In genomic region chr2:111122631-111123421, GRCh38 we compare ENCODE assay signal across 1 cellular context.
A peak's percentile ranks its signal among the peaks of the same experiment; 100 is the strongest.
TF ChIP-seq lines count a peak whose summit lies in the region.

No MANE protein-coding gene starts in this region.

TF ChIP-seq in K562, 482 proteins besides CTCF, POLR2A, EP300 and RAD21 (continued from another document and continues in another):
- TF ChIP-seq MBD1 (CRISPR knock-in tag; IDR thresholded peaks at IDR 0.05) = no peak
- TF ChIP-seq GTF2F1 (IDR thresholded peaks at IDR 0.05; ENCODE audit: low read depth, low read length) = no peak
- TF ChIP-seq SP2 (IDR thresholded peaks at IDR 0.05; ENCODE audit: extremely low read depth, low read depth, low read length, poor library complexity, severe bottlenecking) = no peak
- TF ChIP-seq ZNF75A (CRISPR knock-in tag; IDR thresholded peaks at IDR 0.05) = no peak
- TF ChIP-seq FOXM1 (IDR thresholded peaks at IDR 0.05; ENCODE audit: low read depth) = no peak
- 0 out of 2 replicates have a peak, but pooled peaks have one; percentile 50 for TF ChIP-seq FOXM1 (CRISPR knock-in tag; IDR thresholded peaks at IDR 0.05; ENCODE audit: low read depth)
- no peak for TF ChIP-seq SRSF3 (IDR thresholded peaks at IDR 0.05; ENCODE audit: insufficient read depth, low read length)
- no peak for TF ChIP-seq FOXO4 (CRISPR knock-in tag; IDR thresholded peaks at IDR 0.05)
- TF ChIP-seq THRB (CRISPR knock-in tag; conservative IDR thresholded peaks at IDR 0.05) = no peak
- TF ChIP-seq PHF21A (IDR thresholded peaks at IDR 0.05; ENCODE audit: borderline replicate concordance, low read depth) = no peak
- peak; percentile 17; the same call in 1 of the 2 replicates for TF ChIP-seq ZFX (CRISPR knock-in tag; IDR thresholded peaks at IDR 0.05)
- no peak for TF ChIP-seq RERE (CRISPR knock-in tag; IDR thresholded peaks at IDR 0.05; ENCODE audit: borderline replicate concordance)
- no peak for TF ChIP-seq ELK3 (CRISPR knock-in tag; IDR thresholded peaks at IDR 0.05)
- TF ChIP-seq MAFF (IDR thresholded peaks at IDR 0.05; ENCODE audit: low read length) = peak; percentile 76
- no peak for TF ChIP-seq SMARCA5 (IDR thresholded peaks at IDR 0.05)
- TF ChIP-seq CEBPG (CRISPR knock-in tag; IDR thresholded peaks at IDR 0.05) = 0 out of 2 replicates have a peak, but pooled peaks have one; percentile 20
- TF ChIP-seq CEBPG (tag; conservative IDR thresholded peaks at IDR 0.05 in 1 of 2, IDR thresholded peaks at IDR 0.05 in 1 of 2) = no peak
- no peak for TF ChIP-seq HOXB6 (CRISPR knock-in tag; IDR thresholded peaks at IDR 0.05; ENCODE audit: borderline replicate concordance)
- TF ChIP-seq COPS2 (conservative IDR thresholded peaks at IDR 0.05) = no peak
- TF ChIP-seq CBX1 (IDR thresholded peaks at IDR 0.05; ENCODE audit: low read depth) = no peak
- TF ChIP-seq EP400 (IDR thresholded peaks at IDR 0.05) = no peak
- no peak for TF ChIP-seq KHSRP (IDR thresholded peaks at IDR 0.05)
- TF ChIP-seq CTBP1 (IDR thresholded peaks at IDR 0.05; ENCODE audit: borderline replicate concordance) = peak; percentile 42; the same call in 1 of the 2 replicates
- peak; percentile 77 for TF ChIP-seq SMAD4 (CRISPR knock-in tag; conservative IDR thresholded peaks at IDR 0.05)
- TF ChIP-seq ZFPM2 (CRISPR knock-in tag; IDR thresholded peaks at IDR 0.05) = no peak
- no peak for TF ChIP-seq DPF2 (IDR thresholded peaks at IDR 0.05)
- TF ChIP-seq ZNF263 (CRISPR knock-in tag; IDR thresholded peaks at IDR 0.05; ENCODE audit: borderline replicate concordance) = peak; percentile 91
- TF ChIP-seq USF2 (CRISPR knock-in tag; IDR thresholded peaks at IDR 0.05) = no peak
- no peak for TF ChIP-seq IRF1 (CRISPR knock-in tag; IDR thresholded peaks at IDR 0.05; ENCODE audit: borderline replicate concordance)
- no peak for TF ChIP-seq FOXA1 (IDR thresholded peaks at IDR 0.05; ENCODE audit: borderline replicate concordance)
- no peak for TF ChIP-seq RNF219 (CRISPR knock-in tag; IDR thresholded peaks at IDR 0.05)
- TF ChIP-seq TFAP4 (CRISPR knock-in tag; IDR thresholded peaks at IDR 0.05; ENCODE audit: borderline replicate concordance) = 0 out of 2 replicates have a peak, but pooled peaks have one; percentile 41
- peak; percentile 60 for TF ChIP-seq CREM (IDR thresholded peaks at IDR 0.05; ENCODE audit: low read depth)
- 0 out of 2 replicates have a peak, but pooled peaks have one; percentile 11 for TF ChIP-seq ZNF583 (CRISPR knock-in tag; IDR thresholded peaks at IDR 0.05)
- no peak for TF ChIP-seq BACH1 (tag; IDR thresholded peaks at IDR 0.05)
- no peak for TF ChIP-seq MTA1 (IDR thresholded peaks at IDR 0.05; ENCODE audit: borderline replicate concordance)
- TF ChIP-seq HINFP (tag; conservative IDR thresholded peaks at IDR 0.05; ENCODE audit: low read depth) = peak; percentile 94
- peak in 2 of 3 experiments; percentile 2 to 3 for TF ChIP-seq YY1 (IDR thresholded peaks at IDR 0.05; ENCODE audit: borderline replicate concordance in 1 of 3, control insufficient read depth in 1 of 3, extremely low read depth in 1 of 3, insufficient read depth in 3 of 3, insufficient read length in 1 of 3, insufficient replicate concordance in 2 of 3, low read depth in 1 of 3, low read length in 2 of 3)
- 0 out of 2 replicates have a peak, but pooled peaks have one; percentile 31 for TF ChIP-seq RBFOX2 (IDR thresholded peaks at IDR 0.05; ENCODE audit: low read depth, low read length)
- TF ChIP-seq PHTF2 (CRISPR knock-in tag; IDR thresholded peaks at IDR 0.05) = no peak
- peak; percentile 44; the same call in 1 of the 2 replicates for TF ChIP-seq BCOR (IDR thresholded peaks at IDR 0.05)
- peak; percentile 41; the same call in 1 of the 2 replicates for TF ChIP-seq MYC (IDR thresholded peaks at IDR 0.05; ENCODE audit: low read depth, low read length)
- TF ChIP-seq MYC (CRISPR knock-in tag; IDR thresholded peaks at IDR 0.05; ENCODE audit: borderline replicate concordance, low read depth) = no peak
- peak; percentile 16 to 35; a peak in 1 of 4 replicates for TF ChIP-seq MAZ (CRISPR knock-in tag; conservative IDR thresholded peaks at IDR 0.05 in 1 of 2, IDR thresholded peaks at IDR 0.05 in 1 of 2)
- TF ChIP-seq NONO (IDR thresholded peaks at IDR 0.05; ENCODE audit: low read depth in 2 of 2, low read length in 1 of 2) = peak; percentile 5 to 82; a peak in 2 of 4 replicates
- no peak for TF ChIP-seq GABPB1 (CRISPR knock-in tag; IDR thresholded peaks at IDR 0.05)
- peak; percentile 32; the same call in 1 of the 2 replicates for TF ChIP-seq ZNF24 (IDR thresholded peaks at IDR 0.05)
- no peak for TF ChIP-seq TAF9B (IDR thresholded peaks at IDR 0.05; ENCODE audit: partially characterized antibody)
- no peak for TF ChIP-seq BMI1 (IDR thresholded peaks at IDR 0.05; ENCODE audit: low read length)
- 0 out of 2 replicates have a peak, but pooled peaks have one; percentile 20 for TF ChIP-seq HNRNPL (IDR thresholded peaks at IDR 0.05; ENCODE audit: low read depth, low read length)
- TF ChIP-seq ZNF696 (CRISPR knock-in tag; conservative IDR thresholded peaks at IDR 0.05) = no peak
